Comparison of ENCODE assay signal across 8 cellular contexts in the genomic region with DNA sequence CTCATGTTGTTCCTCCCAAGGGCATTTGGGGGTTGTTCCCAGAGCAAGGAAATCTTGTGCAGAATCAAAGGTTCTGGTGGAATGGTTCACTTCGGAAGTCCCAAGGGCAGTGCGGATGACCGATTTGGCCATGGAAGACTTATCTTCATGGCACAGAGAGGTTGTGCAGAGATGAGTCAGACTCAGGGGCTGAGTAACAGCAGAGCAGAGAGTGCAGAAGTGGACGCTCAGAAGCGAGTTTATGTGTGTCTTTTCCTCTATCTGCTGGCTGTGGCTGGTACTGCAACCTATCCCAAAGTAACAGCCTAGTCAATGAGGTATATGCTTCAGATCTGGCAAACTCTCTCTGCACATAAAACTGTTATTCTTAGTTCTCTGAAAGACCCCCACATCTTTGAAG.
DNase-seq lines count a peak whose midpoint lies in the region; ATAC-seq and TF ChIP-seq lines count a peak whose summit lies in the region.

No MANE protein-coding gene starts in this region.

- POLR2A ChIA-PET in RWPE1 (lab: Yijun Ruan, JAX; ENCODE audit: low non-redundant PET), result no interaction called here

- 47 to 75% (median 47%) methylated on average over 5 of the region's 5 CpGs for whole genome bisulfite sequencing in psoas muscle, 3 donors
- 63 to 64% methylated on average over 5 of the region's 5 CpGs for whole genome bisulfite sequencing in lower leg skin, 2 donors

- H3K4me2 ChIP-seq in DND-41 (ENCODE audit: insufficient read depth, low read length), result no peak overlapping the region

- H2AFZ ChIP-seq in DND-41 (ENCODE audit: low read depth, low read length), result no peak overlapping the region

- peak; percentile 56; the same call in 1 of the 3 replicates for ATAC-seq in DND-41 (ENCODE audit: insufficient read depth, low read depth)
- ATAC-seq in GM19463 (IDR thresholded peaks at IDR 0.05; ENCODE audit: unreplicated experiment), result peak; percentile 93
- peak; percentile 97 for ATAC-seq in HG03432 (IDR thresholded peaks at IDR 0.05; ENCODE audit: unreplicated experiment)
- peak; percentile 71 to 85 (median 84) for ATAC-seq in psoas muscle

- H3K9me3 ChIP-seq in DND-41 (ENCODE audit: insufficient read depth, low read length, severe bottlenecking) (no peaks in the 10 kb centered on the region), psoas muscle (no peaks in the 10 kb centered on the region)

- H3K79me2 ChIP-seq in DND-41 (ENCODE audit: insufficient read depth, low read length), result no peaks in the 10 kb centered on the region

- H3K4me1 ChIP-seq in DND-41 (ENCODE audit: insufficient read depth, low read length) (no peaks in the 10 kb centered on the region), psoas muscle (no peaks in the 10 kb centered on the region)

- no peak for TF ChIP-seq POLR2A in lower leg skin (IDR thresholded peaks at IDR 0.05)

- no peak overlapping the region for H3K27ac ChIP-seq in DND-41 (ENCODE audit: low read length)
- no peak overlapping the region for H3K27ac ChIP-seq in RWPE1
- H3K27ac ChIP-seq in psoas muscle, result no peak overlapping the region

- no peaks in the 10 kb centered on the region for H3K36me3 ChIP-seq in DND-41 (ENCODE audit: insufficient read depth, low read length)
- H3K36me3 ChIP-seq in psoas muscle (ENCODE audit: insufficient read depth in 1 of 2, low read depth in 1 of 2), result peaks cover 0 to 25% of the 10 kb centered on the region in 2 donors

- no peaks in the 10 kb centered on the region for H4K20me1 ChIP-seq in DND-41 (ENCODE audit: insufficient read depth, low read length)

- TF ChIP-seq CTCF in DND-41 (IDR thresholded peaks at IDR 0.05; ENCODE audit: borderline replicate concordance, extremely low read depth, low read length, poor library complexity, severe bottlenecking), result peak; percentile 45
- peak; percentile 22; the same call in 1 of the 2 replicates for TF ChIP-seq CTCF in RWPE1 (conservative IDR thresholded peaks at IDR 0.05; ENCODE audit: low read depth)
- TF ChIP-seq CTCF in fibroblast of villous mesenchyme (IDR thresholded peaks at IDR 0.05; ENCODE audit: insufficient read depth, low read depth, low read length), result peak; percentile 76
- peak; percentile 44 for TF ChIP-seq CTCF in psoas muscle (IDR thresholded peaks at IDR 0.05)
- TF ChIP-seq CTCF in lower leg skin (IDR thresholded peaks at IDR 0.05), result no peak

- DNase-seq in DND-41, result no peak
- DNase-seq in RWPE1 (ENCODE audit: low spot score), result peak; percentile 59
- DNase-seq in fibroblast of villous mesenchyme (ENCODE audit: low read depth), result peak; percentile 80
- peak; percentile 71 to 76 for DNase-seq in psoas muscle
- DNase-seq in lower leg skin (ENCODE audit: low spot score in 2 of 2), result no peak
- no peak for DNase-seq in activated CD4-positive, alpha-beta T cell treated with anti-CD3 and anti-CD28 coated beads for 4 hours

- no peak overlapping the region for H3K9ac ChIP-seq in DND-41 (ENCODE audit: low read depth, low read length)

- intact Hi-C loops in psoas muscle (cut with DNase I), result no loop called here
- intact Hi-C loops in lower leg skin (cut with DNase I; ENCODE audit: low total_unique reads), result no loop called here

- H3K27me3 ChIP-seq in DND-41 (ENCODE audit: insufficient read depth, low read length, poor library complexity), result no peaks in the 10 kb centered on the region
- no peaks in the 10 kb centered on the region for H3K27me3 ChIP-seq in psoas muscle (ENCODE audit: insufficient read depth in 3 of 3, low read length in 2 of 3)

- no peak overlapping the region for H3K4me3 ChIP-seq in DND-41 (ENCODE audit: low read depth in 1 of 2, low read length in 2 of 2)
- no peak overlapping the region for H3K4me3 ChIP-seq in fibroblast of villous mesenchyme (ENCODE audit: low read depth, low read length)
- H3K4me3 ChIP-seq in psoas muscle, result no peak overlapping the region
- H3K4me3 ChIP-seq in lower leg skin (ENCODE audit: low read depth, poor library complexity, severe bottlenecking), result no peak overlapping the region

- CTCF ChIA-PET in RWPE1 (lab: Yijun Ruan, JAX), result interaction anchor here (0.6 to 1.4 kb wide), 4 partner anchors 10 to 813 kb away, joined by 3 to 7 read pairs (median 3); no protein-coding TSS in a partner anchor

Comparison
In these comparisons a context has a peak if more than half of its experiments do, and no peak if none do; other contexts are left out.
1. DNase-seq: peak in RWPE1 (single experiment), fibroblast of villous mesenchyme (single experiment) and psoas muscle (2 of 2); none in DND-41 (single experiment), lower leg skin (0 of 2) and activated CD4-positive, alpha-beta T cell treated with anti-CD3 and anti-CD28 coated beads for 4 hours (0 of 2).
2. CTCF ChIP-seq: peak in DND-41 (single experiment), RWPE1 (single experiment), fibroblast of villous mesenchyme (single experiment) and psoas muscle (single experiment); none in lower leg skin (0 of 3).
3. Peak in every context shown above with its lines, with median percentiles within 50 percentile points of each other: ATAC-seq.